ENCODE assay signal across 1 cellular context in the genomic region with DNA sequence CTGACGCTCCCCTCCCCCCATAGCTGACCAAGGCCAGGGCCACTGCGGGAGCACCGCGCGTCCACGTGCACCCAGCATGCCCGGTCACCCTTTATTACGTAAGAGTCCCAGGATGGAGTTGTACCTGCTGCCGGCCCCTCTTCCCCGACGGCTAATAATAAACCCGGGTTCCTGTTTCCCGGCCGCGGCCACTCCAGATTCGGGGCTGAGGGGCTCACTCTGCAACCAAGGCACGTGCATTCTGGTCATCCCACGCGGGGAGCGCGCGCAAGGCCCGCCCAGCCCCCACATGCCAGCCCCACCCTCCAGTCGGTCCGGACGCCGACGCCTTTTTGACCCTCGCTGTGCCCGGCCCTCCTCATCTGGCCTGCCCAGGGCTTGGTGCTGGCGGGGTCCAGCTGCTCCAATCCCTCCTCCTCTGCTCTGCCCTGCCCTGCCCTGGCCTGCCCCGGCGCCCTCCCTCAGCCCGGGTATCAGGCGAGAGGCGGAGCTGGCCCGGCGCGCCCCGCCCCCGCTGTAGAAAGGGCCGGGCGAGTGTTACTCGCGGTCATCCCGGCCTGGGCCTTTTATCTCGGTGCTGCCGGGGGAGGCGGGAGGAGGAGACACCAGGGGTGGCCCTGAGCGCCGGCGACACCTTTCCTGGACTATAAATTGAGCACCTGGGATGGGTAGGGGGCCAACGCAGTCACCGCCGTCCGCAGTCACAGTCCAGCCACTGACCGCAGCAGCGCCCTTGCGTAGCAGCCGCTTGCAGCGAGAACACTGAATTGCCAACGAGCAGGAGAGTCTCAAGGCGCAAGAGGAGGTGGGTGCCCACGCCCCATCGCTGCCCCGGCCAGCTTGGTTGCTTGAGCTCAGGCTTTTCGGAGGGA.
TF ChIP-seq lines count a peak whose summit lies in the region.

No MANE protein-coding gene starts in this region.

TF ChIP-seq in HepG2, 621 proteins besides CTCF, POLR2A, EP300 and RAD21 (continued from another document and continues in another):
- TF ChIP-seq ZNF777 (CRISPR knock-in tag; IDR thresholded peaks at IDR 0.05) (peak; percentile 92), ZC3H13 (CRISPR knock-in tag; IDR thresholded peaks at IDR 0.05) (peak; percentile 91), RXRB (CRISPR knock-in tag; IDR thresholded peaks at IDR 0.05; ENCODE audit: borderline replicate concordance) (peak; percentile 68), ZNF350 (CRISPR knock-in tag; IDR thresholded peaks at IDR 0.05; ENCODE audit: borderline replicate concordance, low read depth) (peak; percentile 77; the same call in 1 of the 2 replicates), HOXA5 (CRISPR knock-in tag; IDR thresholded peaks at IDR 0.05) (0 out of 2 replicates have a peak, but pooled peaks have one; percentile 50), RORA (CRISPR knock-in tag; IDR thresholded peaks at IDR 0.05) (no peak), NR2F6 (IDR thresholded peaks at IDR 0.05) (peak; percentile 69), NR2F6 (CRISPR knock-in tag; IDR thresholded peaks at IDR 0.05) (peak; percentile 68; the same call in 1 of the 2 replicates), ZNF790 (CRISPR knock-in tag; IDR thresholded peaks at IDR 0.05; ENCODE audit: borderline replicate concordance) (no peak), PHF20 (CRISPR knock-in tag; IDR thresholded peaks at IDR 0.05) (0 out of 2 replicates have a peak, but pooled peaks have one; percentile 27), ZNF607 (CRISPR knock-in tag; IDR thresholded peaks at IDR 0.05; ENCODE audit: borderline replicate concordance) (0 out of 2 replicates have a peak, but pooled peaks have one; percentile 36), SSRP1 (CRISPR knock-in tag; IDR thresholded peaks at IDR 0.05) (peak; percentile 80), HOXA9 (CRISPR knock-in tag; IDR thresholded peaks at IDR 0.05; ENCODE audit: borderline replicate concordance) (peak; percentile 58; the same call in 1 of the 2 replicates), NFE2L2 (IDR thresholded peaks at IDR 0.05; ENCODE audit: low read length) (no peak), ATRX (CRISPR knock-in tag; IDR thresholded peaks at IDR 0.05; ENCODE audit: borderline replicate concordance) (no peak), ONECUT2 (CRISPR knock-in tag; IDR thresholded peaks at IDR 0.05) (no peak), ZNF724P (CRISPR knock-in tag; IDR thresholded peaks at IDR 0.05; ENCODE audit: borderline replicate concordance) (no peak), ZNF234 (CRISPR knock-in tag; conservative IDR thresholded peaks at IDR 0.05) (0 out of 2 replicates have a peak, but pooled peaks have one; percentile 15), HNRNPLL (IDR thresholded peaks at IDR 0.05; ENCODE audit: low read depth, low read length, poor library complexity, severe bottlenecking) (peak; percentile 85), ZNF782 (CRISPR knock-in tag; IDR thresholded peaks at IDR 0.05; ENCODE audit: borderline replicate concordance) (no peak), TCF12 (IDR thresholded peaks at IDR 0.05) (no peak), TCF12 (CRISPR knock-in tag; IDR thresholded peaks at IDR 0.05) (no peak), ELF3 (CRISPR knock-in tag; IDR thresholded peaks at IDR 0.05) (peak; percentile 14; the same call in 1 of the 2 replicates), SKI (IDR thresholded peaks at IDR 0.05; ENCODE audit: partially characterized antibody) (peak; percentile 66), THAP11 (CRISPR knock-in tag; IDR thresholded peaks at IDR 0.05) (peak; percentile 60), TCF7 (IDR thresholded peaks at IDR 0.05; ENCODE audit: low read depth) (peak; percentile 71), AGO2 (optimal IDR thresholded peaks at IDR 0.05; ENCODE audit: low read depth, low read length) (peak; percentile 85)
- TF ChIP-seq, protein P1, sequence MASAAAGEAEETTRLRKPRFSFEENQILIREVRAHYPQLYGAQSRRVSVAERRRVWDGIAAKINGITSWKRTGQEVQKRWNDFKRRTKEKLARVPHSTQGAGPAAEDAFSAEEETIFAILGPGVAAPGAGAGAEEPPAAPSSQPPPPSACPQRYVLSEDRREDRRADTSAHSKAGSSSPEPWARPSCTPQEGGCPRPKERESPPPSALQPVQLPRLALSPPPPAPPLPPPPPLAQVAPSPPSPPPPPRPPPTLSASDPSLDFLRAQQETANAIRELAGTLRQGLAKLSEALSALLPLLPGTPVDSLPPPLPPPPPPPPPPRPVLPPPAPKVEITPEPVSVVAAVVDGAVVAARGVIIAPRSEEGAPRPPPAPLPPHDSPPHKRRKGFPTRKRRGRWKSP (CRISPR knock-in tag; IDR thresholded peaks at IDR 0.05) = peak; percentile 76; the same call in 1 of the 2 replicates
- TF ChIP-seq, protein P2, sequence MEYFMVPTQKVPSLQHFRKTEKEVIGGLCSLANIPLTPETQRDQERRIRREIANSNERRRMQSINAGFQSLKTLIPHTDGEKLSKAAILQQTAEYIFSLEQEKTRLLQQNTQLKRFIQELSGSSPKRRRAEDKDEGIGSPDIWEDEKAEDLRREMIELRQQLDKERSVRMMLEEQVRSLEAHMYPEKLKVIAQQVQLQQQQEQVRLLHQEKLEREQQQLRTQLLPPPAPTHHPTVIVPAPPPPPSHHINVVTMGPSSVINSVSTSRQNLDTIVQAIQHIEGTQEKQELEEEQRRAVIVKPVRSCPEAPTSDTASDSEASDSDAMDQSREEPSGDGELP (IDR thresholded peaks at IDR 0.05; ENCODE audit: borderline replicate concordance, low read depth) = peak; percentile 59; the same call in 1 of the 2 replicates
- TF ChIP-seq, protein P3, sequence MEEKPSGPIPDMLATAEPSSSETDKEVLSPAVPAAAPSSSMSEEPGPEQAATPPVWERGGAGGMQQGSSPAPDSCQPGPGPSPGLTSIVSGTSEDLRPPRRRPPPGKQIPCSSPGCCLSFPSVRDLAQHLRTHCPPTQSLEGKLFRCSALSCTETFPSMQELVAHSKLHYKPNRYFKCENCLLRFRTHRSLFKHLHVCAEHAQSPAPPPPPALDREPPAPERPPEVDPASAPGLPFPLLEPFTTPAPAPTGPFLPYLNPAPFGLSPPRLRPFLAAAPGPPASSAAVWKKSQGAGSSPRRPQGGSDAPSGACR (CRISPR knock-in tag; IDR thresholded peaks at IDR 0.05) = 0 out of 2 replicates have a peak, but pooled peaks have one; percentile 46
- TF ChIP-seq, protein P4, sequence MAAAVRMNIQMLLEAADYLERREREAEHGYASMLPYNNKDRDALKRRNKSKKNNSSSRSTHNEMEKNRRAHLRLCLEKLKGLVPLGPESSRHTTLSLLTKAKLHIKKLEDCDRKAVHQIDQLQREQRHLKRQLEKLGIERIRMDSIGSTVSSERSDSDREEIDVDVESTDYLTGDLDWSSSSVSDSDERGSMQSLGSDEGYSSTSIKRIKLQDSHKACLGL (CRISPR knock-in tag; IDR thresholded peaks at IDR 0.05) = no peak
- TF ChIP-seq, protein P5, sequence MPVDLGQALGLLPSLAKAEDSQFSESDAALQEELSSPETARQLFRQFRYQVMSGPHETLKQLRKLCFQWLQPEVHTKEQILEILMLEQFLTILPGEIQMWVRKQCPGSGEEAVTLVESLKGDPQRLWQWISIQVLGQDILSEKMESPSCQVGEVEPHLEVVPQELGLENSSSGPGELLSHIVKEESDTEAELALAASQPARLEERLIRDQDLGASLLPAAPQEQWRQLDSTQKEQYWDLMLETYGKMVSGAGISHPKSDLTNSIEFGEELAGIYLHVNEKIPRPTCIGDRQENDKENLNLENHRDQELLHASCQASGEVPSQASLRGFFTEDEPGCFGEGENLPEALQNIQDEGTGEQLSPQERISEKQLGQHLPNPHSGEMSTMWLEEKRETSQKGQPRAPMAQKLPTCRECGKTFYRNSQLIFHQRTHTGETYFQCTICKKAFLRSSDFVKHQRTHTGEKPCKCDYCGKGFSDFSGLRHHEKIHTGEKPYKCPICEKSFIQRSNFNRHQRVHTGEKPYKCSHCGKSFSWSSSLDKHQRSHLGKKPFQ (CRISPR knock-in tag; IDR thresholded peaks at IDR 0.05; ENCODE audit: insufficient replicate concordance) = no peak
- TF ChIP-seq, protein P6, sequence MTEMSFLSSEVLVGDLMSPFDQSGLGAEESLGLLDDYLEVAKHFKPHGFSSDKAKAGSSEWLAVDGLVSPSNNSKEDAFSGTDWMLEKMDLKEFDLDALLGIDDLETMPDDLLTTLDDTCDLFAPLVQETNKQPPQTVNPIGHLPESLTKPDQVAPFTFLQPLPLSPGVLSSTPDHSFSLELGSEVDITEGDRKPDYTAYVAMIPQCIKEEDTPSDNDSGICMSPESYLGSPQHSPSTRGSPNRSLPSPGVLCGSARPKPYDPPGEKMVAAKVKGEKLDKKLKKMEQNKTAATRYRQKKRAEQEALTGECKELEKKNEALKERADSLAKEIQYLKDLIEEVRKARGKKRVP (CRISPR knock-in tag; IDR thresholded peaks at IDR 0.05) = peak in 1 of 2 experiments; percentile 76; a peak in 2 of 4 replicates
- TF ChIP-seq, protein P7, sequence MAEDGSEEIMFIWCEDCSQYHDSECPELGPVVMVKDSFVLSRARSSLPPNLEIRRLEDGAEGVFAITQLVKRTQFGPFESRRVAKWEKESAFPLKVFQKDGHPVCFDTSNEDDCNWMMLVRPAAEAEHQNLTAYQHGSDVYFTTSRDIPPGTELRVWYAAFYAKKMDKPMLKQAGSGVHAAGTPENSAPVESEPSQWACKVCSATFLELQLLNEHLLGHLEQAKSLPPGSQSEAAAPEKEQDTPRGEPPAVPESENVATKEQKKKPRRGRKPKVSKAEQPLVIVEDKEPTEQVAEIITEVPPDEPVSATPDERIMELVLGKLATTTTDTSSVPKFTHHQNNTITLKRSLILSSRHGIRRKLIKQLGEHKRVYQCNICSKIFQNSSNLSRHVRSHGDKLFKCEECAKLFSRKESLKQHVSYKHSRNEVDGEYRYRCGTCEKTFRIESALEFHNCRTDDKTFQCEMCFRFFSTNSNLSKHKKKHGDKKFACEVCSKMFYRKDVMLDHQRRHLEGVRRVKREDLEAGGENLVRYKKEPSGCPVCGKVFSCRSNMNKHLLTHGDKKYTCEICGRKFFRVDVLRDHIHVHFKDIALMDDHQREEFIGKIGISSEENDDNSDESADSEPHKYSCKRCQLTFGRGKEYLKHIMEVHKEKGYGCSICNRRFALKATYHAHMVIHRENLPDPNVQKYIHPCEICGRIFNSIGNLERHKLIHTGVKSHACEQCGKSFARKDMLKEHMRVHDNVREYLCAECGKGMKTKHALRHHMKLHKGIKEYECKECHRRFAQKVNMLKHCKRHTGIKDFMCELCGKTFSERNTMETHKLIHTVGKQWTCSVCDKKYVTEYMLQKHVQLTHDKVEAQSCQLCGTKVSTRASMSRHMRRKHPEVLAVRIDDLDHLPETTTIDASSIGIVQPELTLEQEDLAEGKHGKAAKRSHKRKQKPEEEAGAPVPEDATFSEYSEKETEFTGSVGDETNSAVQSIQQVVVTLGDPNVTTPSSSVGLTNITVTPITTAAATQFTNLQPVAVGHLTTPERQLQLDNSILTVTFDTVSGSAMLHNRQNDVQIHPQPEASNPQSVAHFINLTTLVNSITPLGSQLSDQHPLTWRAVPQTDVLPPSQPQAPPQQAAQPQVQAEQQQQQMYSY (CRISPR knock-in tag; IDR thresholded peaks at IDR 0.05) = peak; percentile 65
- TF ChIP-seq, protein P8, sequence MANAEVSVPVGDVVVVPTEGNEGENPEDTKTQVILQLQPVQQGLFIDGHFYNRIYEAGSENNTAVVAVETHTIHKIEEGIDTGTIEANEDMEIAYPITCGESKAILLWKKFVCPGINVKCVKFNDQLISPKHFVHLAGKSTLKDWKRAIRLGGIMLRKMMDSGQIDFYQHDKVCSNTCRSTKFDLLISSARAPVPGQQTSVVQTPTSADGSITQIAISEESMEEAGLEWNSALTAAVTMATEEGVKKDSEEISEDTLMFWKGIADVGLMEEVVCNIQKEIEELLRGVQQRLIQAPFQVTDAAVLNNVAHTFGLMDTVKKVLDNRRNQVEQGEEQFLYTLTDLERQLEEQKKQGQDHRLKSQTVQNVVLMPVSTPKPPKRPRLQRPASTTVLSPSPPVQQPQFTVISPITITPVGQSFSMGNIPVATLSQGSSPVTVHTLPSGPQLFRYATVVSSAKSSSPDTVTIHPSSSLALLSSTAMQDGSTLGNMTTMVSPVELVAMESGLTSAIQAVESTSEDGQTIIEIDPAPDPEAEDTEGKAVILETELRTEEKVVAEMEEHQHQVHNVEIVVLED (CRISPR knock-in tag; IDR thresholded peaks at IDR 0.05; ENCODE audit: borderline replicate concordance) = peak; percentile 55; the same call in 1 of the 2 replicates
- TF ChIP-seq, protein P9, sequence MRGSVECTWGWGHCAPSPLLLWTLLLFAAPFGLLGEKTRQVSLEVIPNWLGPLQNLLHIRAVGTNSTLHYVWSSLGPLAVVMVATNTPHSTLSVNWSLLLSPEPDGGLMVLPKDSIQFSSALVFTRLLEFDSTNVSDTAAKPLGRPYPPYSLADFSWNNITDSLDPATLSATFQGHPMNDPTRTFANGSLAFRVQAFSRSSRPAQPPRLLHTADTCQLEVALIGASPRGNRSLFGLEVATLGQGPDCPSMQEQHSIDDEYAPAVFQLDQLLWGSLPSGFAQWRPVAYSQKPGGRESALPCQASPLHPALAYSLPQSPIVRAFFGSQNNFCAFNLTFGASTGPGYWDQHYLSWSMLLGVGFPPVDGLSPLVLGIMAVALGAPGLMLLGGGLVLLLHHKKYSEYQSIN (CRISPR knock-in tag; IDR thresholded peaks at IDR 0.05; ENCODE audit: borderline replicate concordance) = no peak
- TF ChIP-seq, protein P10, sequence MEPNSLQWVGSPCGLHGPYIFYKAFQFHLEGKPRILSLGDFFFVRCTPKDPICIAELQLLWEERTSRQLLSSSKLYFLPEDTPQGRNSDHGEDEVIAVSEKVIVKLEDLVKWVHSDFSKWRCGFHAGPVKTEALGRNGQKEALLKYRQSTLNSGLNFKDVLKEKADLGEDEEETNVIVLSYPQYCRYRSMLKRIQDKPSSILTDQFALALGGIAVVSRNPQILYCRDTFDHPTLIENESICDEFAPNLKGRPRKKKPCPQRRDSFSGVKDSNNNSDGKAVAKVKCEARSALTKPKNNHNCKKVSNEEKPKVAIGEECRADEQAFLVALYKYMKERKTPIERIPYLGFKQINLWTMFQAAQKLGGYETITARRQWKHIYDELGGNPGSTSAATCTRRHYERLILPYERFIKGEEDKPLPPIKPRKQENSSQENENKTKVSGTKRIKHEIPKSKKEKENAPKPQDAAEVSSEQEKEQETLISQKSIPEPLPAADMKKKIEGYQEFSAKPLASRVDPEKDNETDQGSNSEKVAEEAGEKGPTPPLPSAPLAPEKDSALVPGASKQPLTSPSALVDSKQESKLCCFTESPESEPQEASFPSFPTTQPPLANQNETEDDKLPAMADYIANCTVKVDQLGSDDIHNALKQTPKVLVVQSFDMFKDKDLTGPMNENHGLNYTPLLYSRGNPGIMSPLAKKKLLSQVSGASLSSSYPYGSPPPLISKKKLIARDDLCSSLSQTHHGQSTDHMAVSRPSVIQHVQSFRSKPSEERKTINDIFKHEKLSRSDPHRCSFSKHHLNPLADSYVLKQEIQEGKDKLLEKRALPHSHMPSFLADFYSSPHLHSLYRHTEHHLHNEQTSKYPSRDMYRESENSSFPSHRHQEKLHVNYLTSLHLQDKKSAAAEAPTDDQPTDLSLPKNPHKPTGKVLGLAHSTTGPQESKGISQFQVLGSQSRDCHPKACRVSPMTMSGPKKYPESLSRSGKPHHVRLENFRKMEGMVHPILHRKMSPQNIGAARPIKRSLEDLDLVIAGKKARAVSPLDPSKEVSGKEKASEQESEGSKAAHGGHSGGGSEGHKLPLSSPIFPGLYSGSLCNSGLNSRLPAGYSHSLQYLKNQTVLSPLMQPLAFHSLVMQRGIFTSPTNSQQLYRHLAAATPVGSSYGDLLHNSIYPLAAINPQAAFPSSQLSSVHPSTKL (CRISPR knock-in tag; IDR thresholded peaks at IDR 0.05) = peak; percentile 69
